18 cellular contexts compared by ENCODE assay signal in genomic region chr21:34945288-34945687, GRCh38.
DNase-seq lines count a peak whose midpoint lies in the region; ATAC-seq lines count a peak whose summit lies in the region.
"Had no signal": no experiment of that assay in that cellular context is flagged by ENCODE, and none has a peak within 500 bp of the region (broad histone marks: within the 10 kb centered on the region; RNA-seq: fewer than 3 reads in every experiment).

No MANE protein-coding gene starts in this region.

- H3K27me3 Mint-ChIP-seq in activated T-cell treated with anti-CD3 and anti-CD28 coated beads, Interleukin-2, amount 50 U/mL, for 24 hours: no peaks in the 10 kb centered on the region
- no peaks in the 10 kb centered on the region for H3K27me3 Mint-ChIP-seq in CD8-positive, alpha-beta memory T cell
- H3K27me3 Mint-ChIP-seq in activated naive CD8-positive, alpha-beta T cell: no peaks in the 10 kb centered on the region

- H3K9me3 ChIP-seq in CD8-positive, alpha-beta memory T cell (ENCODE audit: low read length): no peaks in the 10 kb centered on the region
- H3K9me3 ChIP-seq: thoracic aorta had no signal

- H3K9me3 Mint-ChIP-seq in activated T-cell treated with anti-CD3 and anti-CD28 coated beads, Interleukin-2, amount 50 U/mL, for 24 hours: peaks cover 4% of the 10 kb centered on the region
- H3K9me3 Mint-ChIP-seq in CD8-positive, alpha-beta memory T cell: no peaks in the 10 kb centered on the region
- H3K9me3 Mint-ChIP-seq in activated naive CD8-positive, alpha-beta T cell (ENCODE audit: low read depth): no peaks in the 10 kb centered on the region

- peak overlapping the region; percentile 35 for H3K4me3 Mint-ChIP-seq in activated T-cell treated with anti-CD3 and anti-CD28 coated beads, Interleukin-2, amount 50 U/mL, for 24 hours
- peak overlapping the region in 1 of 7 donors; percentile 25 for H3K4me3 Mint-ChIP-seq in CD8-positive, alpha-beta memory T cell
- H3K4me3 Mint-ChIP-seq in activated naive CD8-positive, alpha-beta T cell: peak overlapping the region; percentile 66

- peaks cover 7% of the 10 kb centered on the region for H3K36me3 Mint-ChIP-seq in activated T-cell treated with anti-CD3 and anti-CD28 coated beads, Interleukin-2, amount 50 U/mL, for 24 hours (ENCODE audit: low read depth)
- H3K36me3 Mint-ChIP-seq in CD8-positive, alpha-beta memory T cell: peaks cover 0 to 14% (median 11%) of the 10 kb centered on the region in 3 donors
- H3K36me3 Mint-ChIP-seq in activated naive CD8-positive, alpha-beta T cell: peaks cover 7% of the 10 kb centered on the region

- H3K27ac ChIP-seq in CD8-positive, alpha-beta memory T cell (ENCODE audit: low read depth, low read length): no peak overlapping the region
- H3K27ac ChIP-seq: dorsolateral prefrontal cortex, GM23248, thoracic aorta had no signal

- peak overlapping the region; percentile 97 for H3K27ac Mint-ChIP-seq in activated T-cell treated with anti-CD3 and anti-CD28 coated beads, Interleukin-2, amount 50 U/mL, for 24 hours
- peak overlapping the region in 6 of 8 donors; percentile 18 to 81 (median 48) for H3K27ac Mint-ChIP-seq in CD8-positive, alpha-beta memory T cell
- H3K27ac Mint-ChIP-seq in activated naive CD8-positive, alpha-beta T cell: peak overlapping the region; percentile 92

- CTCF ChIA-PET in CD8-positive, alpha-beta memory T cell (lab: Charles Lee): interaction anchor here (0.7 kb wide), 1 partner anchor 38 kb away, joined by 3 read pairs; no protein-coding TSS in a partner anchor

- no peak for ATAC-seq in GM19351 (IDR thresholded peaks at IDR 0.05; ENCODE audit: unreplicated experiment)
- ATAC-seq: left ventricle myocardium superior had no signal

- H3K36me3 ChIP-seq in CD8-positive, alpha-beta memory T cell (ENCODE audit: insufficient read depth, low read length): no peaks in the 10 kb centered on the region
- H3K36me3 ChIP-seq: thoracic aorta had no signal

- H3K4me1 ChIP-seq in CD8-positive, alpha-beta memory T cell (ENCODE audit: insufficient read depth, low read length): peaks cover 87% of the 10 kb centered on the region

- no peak for DNase-seq in activated T-cell treated with anti-CD3 and anti-CD28 coated beads, Interleukin-2, amount 50 U/mL, for 24 hours
- no peak for DNase-seq in activated T-cell treated with anti-CD3 and anti-CD28 coated beads, Interleukin-2, amount 50 U/mL, for 1 hour
- DNase-seq in CD8-positive, alpha-beta memory T cell: no peak
- DNase-seq in stimulated activated CD8-positive, alpha-beta memory T cell treated with anti-CD3 and anti-CD28 coated beads, Interleukin-4, amount 100 ng/mL, for 48 hours: peak; percentile 52
- DNase-seq in HUDEP-2 (lab: John Stamatoyannopoulos, UW; ENCODE audit: unreplicated experiment in 76 of 76) (no peak), H4 (ENCODE audit: low spot score) (no peak)
- DNase-seq: amygdala, DMS79, dorsolateral prefrontal cortex, GM23248, left ventricle myocardium superior, NCI-H146, NCI-H2171 treated with DMSO at 0.1 percent for 48 hours, NCI-H526 treated with DMSO at 0.1 percent for 48 hours, RPMI8226 had no signal

- POLR2A ChIA-PET in CD8-positive, alpha-beta memory T cell (lab: Charles Lee): no interaction called here

- no peak overlapping the region for H3K4me3 ChIP-seq in CD8-positive, alpha-beta memory T cell (ENCODE audit: low read length)
- H3K4me3 ChIP-seq: dorsolateral prefrontal cortex, GM23248, thoracic aorta had no signal

- peaks cover 95% of the 10 kb centered on the region for H3K4me1 Mint-ChIP-seq in activated T-cell treated with anti-CD3 and anti-CD28 coated beads, Interleukin-2, amount 50 U/mL, for 24 hours (ENCODE audit: low read depth)
- peaks cover 83 to 95% (median 94%) of the 10 kb centered on the region in 3 donors for H3K4me1 Mint-ChIP-seq in CD8-positive, alpha-beta memory T cell
- H3K4me1 Mint-ChIP-seq in activated naive CD8-positive, alpha-beta T cell (ENCODE audit: low read depth): peaks cover 91% of the 10 kb centered on the region

- H3K27me3 ChIP-seq in CD8-positive, alpha-beta memory T cell (ENCODE audit: insufficient read depth, low read length, poor library complexity, severe bottlenecking): no peaks in the 10 kb centered on the region
